ENCODE assay signal across 22 cellular contexts in the genomic region with DNA sequence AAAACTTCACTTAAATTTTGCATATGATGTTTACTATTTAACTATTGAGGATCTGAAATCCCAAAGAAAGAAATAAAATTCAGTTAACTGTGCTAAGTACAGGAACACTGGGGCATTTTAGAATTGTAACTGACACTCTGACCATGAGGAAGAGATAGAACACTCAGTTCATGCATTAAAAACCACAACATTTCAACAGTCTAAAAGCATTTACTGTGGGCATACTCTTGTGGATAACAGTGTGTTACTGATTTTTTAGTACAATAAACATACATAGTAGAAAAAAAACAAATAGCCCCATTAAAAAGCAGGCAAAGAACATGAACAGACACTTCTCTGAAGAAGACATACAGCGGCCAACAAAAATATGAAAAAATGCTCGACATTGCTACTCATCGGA.
"Had no signal": no experiment of that assay in that cellular context is flagged by ENCODE, and none has a peak within 500 bp of the region (broad histone marks: within the 10 kb centered on the region; RNA-seq: fewer than 3 reads in every experiment).

No MANE protein-coding gene starts in this region.

- H3K4me3 ChIP-seq: lower lobe of right lung, neural progenitor cell, tibial artery had no signal

- H3K4me2 ChIP-seq: neural progenitor cell had no signal

- H3K4me1 Mint-ChIP-seq: activated naive CD8-positive, alpha-beta T cell treated with anti-CD3 and anti-CD28 coated beads for 36 hours; brain; neural progenitor cell had no signal

- H3K36me3 ChIP-seq: lower lobe of right lung, neural progenitor cell, tibial artery had no signal

- H3K27me3 ChIP-seq: neural progenitor cell, tibial artery had no signal

- H3K9ac ChIP-seq: neural progenitor cell had no signal

- DNase-seq: activated CD8-positive, alpha-beta memory T cell treated with anti-CD3 and anti-CD28 coated beads, Interleukin-2, amount 50 U/mL, for 48 hours; activated naive CD4-positive, alpha-beta T cell treated with Interleukin-2 at 50 U/mL for 16 hours; activated naive CD8-positive, alpha-beta T cell treated with anti-CD3 and anti-CD28 coated beads for 36 hours; activated T-cell treated with anti-CD3 and anti-CD28 coated beads, Interleukin-2, amount 50 U/mL, for 4 hours; amygdala; caudate nucleus; dermis blood vessel endothelial cell; effector CD8-positive, alpha-beta T cell; kidney; lower lobe of right lung; naive thymus-derived CD8-positive, alpha-beta T cell; stimulated activated CD4-positive, alpha-beta T cell treated with anti-CD3 and anti-CD28 coated beads, Interleukin-4, amount 100 ng/mL, for 24 hours; substantia nigra; T1000; tibial artery had no signal

- ATAC-seq: activated T-cell treated with anti-CD3 and anti-CD28 coated beads, Interleukin-2, amount 50 U/mL, for 4 hours; lower lobe of right lung; naive thymus-derived CD8-positive, alpha-beta T cell; sciatic nerve; WTC11 had no signal

- H2AFZ ChIP-seq: neural progenitor cell had no signal

- H3K36me3 Mint-ChIP-seq: activated naive CD8-positive, alpha-beta T cell treated with anti-CD3 and anti-CD28 coated beads for 36 hours; brain; naive thymus-derived CD8-positive, alpha-beta T cell; neural progenitor cell; WTC11 had no signal

- H3K9me3 ChIP-seq: lower lobe of right lung, tibial artery had no signal

- H3K27ac Mint-ChIP-seq: activated naive CD8-positive, alpha-beta T cell treated with anti-CD3 and anti-CD28 coated beads for 36 hours; activated T-helper 2 cell treated with anti-CD3 and anti-CD28 coated beads, Interferon-gamma antibody, Interleukin-2, Interleukin-4, amounts not matched to agents 10 μg/mL and 5 μg/mL and 100 μg/mL, durations not matched to agents 14 hours and 24 hours and 36 hours; brain; naive thymus-derived CD8-positive, alpha-beta T cell; neural progenitor cell; stimulated activated naive CD8-positive, alpha-beta T cell treated with anti-CD3 and anti-CD28 coated beads, Interleukin-15, Interleukin-2, amounts not matched to agents 100 ng/mL and 50 ng/mL, for 24 hours; T-helper 1 cell treated with Interleukin-12 subunit alpha and Interleukin-12 subunit beta and Interleukin-4 antibody, amounts not matched to agents 30 μg/mL and 1 μg/mL, for 36 hours; WTC11 had no signal

- H3K4me3 Mint-ChIP-seq: activated naive CD8-positive, alpha-beta T cell treated with anti-CD3 and anti-CD28 coated beads for 36 hours; activated T-cell treated with anti-CD3 and anti-CD28 coated beads, Interleukin-2, amount 50 U/mL, for 4 hours; brain; naive thymus-derived CD8-positive, alpha-beta T cell; neural progenitor cell; stimulated activated naive CD8-positive, alpha-beta T cell treated with anti-CD3 and anti-CD28 coated beads, Interleukin-15, Interleukin-2, amounts not matched to agents 100 ng/mL and 50 ng/mL, for 24 hours; T-helper 1 cell treated with Interleukin-12 subunit alpha and Interleukin-12 subunit beta and Interleukin-4 antibody, amounts not matched to agents 30 μg/mL and 1 μg/mL, for 36 hours; WTC11 had no signal

- H3K9me3 Mint-ChIP-seq: brain, neural progenitor cell, WTC11 had no signal

- H3K27ac ChIP-seq: lower lobe of right lung, neural progenitor cell, tibial artery had no signal

- H3K4me1 ChIP-seq: lower lobe of right lung, neural progenitor cell, tibial artery had no signal
